Comparison of ENCODE assay signal across 8 cellular contexts in the genomic region with DNA sequence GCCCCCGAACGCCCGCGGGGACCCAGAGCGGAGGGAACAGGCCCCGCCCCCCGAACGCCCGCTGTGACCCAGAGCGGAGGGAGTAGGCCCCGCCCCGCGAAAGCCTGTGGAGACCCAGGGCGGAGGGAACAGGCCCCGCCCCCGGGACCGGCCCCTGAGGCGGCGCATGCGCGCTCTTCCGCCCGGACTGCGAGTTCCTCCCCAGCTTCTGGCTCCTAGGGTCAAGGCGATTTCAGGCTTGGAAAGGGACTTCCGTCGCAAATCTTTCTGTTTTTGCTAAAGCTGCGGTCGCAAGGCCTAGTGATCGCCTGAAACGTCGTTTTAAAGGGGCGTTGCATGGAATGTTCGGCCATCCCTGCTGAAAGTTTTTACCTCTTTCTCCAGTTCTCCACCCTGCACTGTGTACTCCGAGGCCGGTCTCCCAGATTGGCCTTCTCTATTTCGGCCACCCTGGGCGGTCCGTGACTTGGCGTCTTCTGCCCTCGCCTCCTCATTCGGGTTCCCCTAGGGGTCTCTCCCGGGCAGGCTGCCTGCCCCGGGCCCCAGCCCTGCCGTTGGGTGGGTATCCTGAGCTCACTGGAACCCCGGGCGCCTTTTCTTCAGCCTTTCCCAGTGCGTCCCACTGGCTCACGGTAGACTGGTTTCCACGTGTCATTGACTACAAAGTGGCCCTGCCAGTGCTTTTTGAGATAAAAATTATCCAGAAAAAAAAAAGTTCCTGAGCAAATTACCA. TPM values are rescaled to one million over a fixed set of nuclear protein-coding genes. Genes with fewer than 3 reads are reported as not detected.
A peak's percentile ranks its signal among the peaks of the same experiment; 100 is the strongest.
DNase-seq lines count a peak whose midpoint lies in the region; TF ChIP-seq lines count a peak whose summit lies in the region.

No MANE protein-coding gene starts in this region.

- H3K4me2 ChIP-seq in MM.1S (ENCODE audit: low read depth, low read length) (peak overlapping the region; percentile 95), neural progenitor cell (peak overlapping the region; percentile 79)

- peak overlapping the region; percentile 54 for H3K4me3 ChIP-seq in HAP-1
- H3K4me3 ChIP-seq in MM.1S (ENCODE audit: low read length) = peak overlapping the region; percentile 89
- peak overlapping the region; percentile 78 to 91 for H3K4me3 ChIP-seq in foreskin fibroblast (ENCODE audit: low read depth in 1 of 2, low read length in 2 of 2)
- H3K4me3 ChIP-seq in neural progenitor cell = peak overlapping the region; percentile 61
- H3K4me3 ChIP-seq in stomach smooth muscle (ENCODE audit: low read length in 2 of 2) = peak overlapping the region; percentile 87 to 93

- peak overlapping the region; percentile 92 for H2AFZ ChIP-seq in MM.1S (ENCODE audit: low read length)
- H2AFZ ChIP-seq in neural progenitor cell (replicated peaks) = peak overlapping the region; percentile 88

- H3K9me3 ChIP-seq in HAP-1 (no peaks in the 10 kb centered on the region), MM.1S (replicated peaks; ENCODE audit: insufficient read depth, low read length) (no peaks in the 10 kb centered on the region), neural progenitor cell (ENCODE audit: low read depth) (no peaks in the 10 kb centered on the region), stomach smooth muscle (ENCODE audit: control insufficient read depth in 2 of 2, low read length in 2 of 2) (no peaks in the 10 kb centered on the region)

- H3K79me2 ChIP-seq in MM.1S (ENCODE audit: low read length) (peaks cover 38% of the 10 kb centered on the region), neural progenitor cell (ENCODE audit: low read depth) (peaks cover 5% of the 10 kb centered on the region)

- TF ChIP-seq CTCF in MM.1S (IDR thresholded peaks at IDR 0.05; ENCODE audit: low read length) (no peak), foreskin fibroblast (IDR thresholded peaks at IDR 0.05; ENCODE audit: low read depth, low read length) (no peak), neural progenitor cell (IDR thresholded peaks at IDR 0.05) (no peak)

- no peaks in the 10 kb centered on the region for H3K9me2 ChIP-seq in MM.1S (replicated peaks; ENCODE audit: insufficient read depth, low read length)

- H3K4me3 Mint-ChIP-seq in neural progenitor cell = peak overlapping the region; percentile 89

- H3F3A ChIP-seq in MM.1S (ENCODE audit: insufficient read depth, low read length) = peaks cover 3% of the 10 kb centered on the region
- peaks cover 25% of the 10 kb centered on the region for H3F3A ChIP-seq in neural progenitor cell (ENCODE audit: low read depth)

- H3K27ac ChIP-seq in MM.1S (ENCODE audit: low read length) (peak overlapping the region; percentile 74; the same call in 1 of the 2 replicates), neural progenitor cell (peak overlapping the region; percentile 39), stomach smooth muscle (ENCODE audit: low read length) (peak overlapping the region; percentile 75)

- H3K27ac Mint-ChIP-seq in neural progenitor cell = peak overlapping the region; percentile 60

- H3K9me3 Mint-ChIP-seq in neural progenitor cell = no peaks in the 10 kb centered on the region

- DNase-seq in G401 (ENCODE audit: low spot score) (peak; percentile 97), HAP-1 (ENCODE audit: low spot score in 2 of 2) (peak; percentile 98 to 99), MM.1S (peak; percentile 99), SHP77 treated with DMSO at 0.1 percent for 48 hours (lab: John Stamatoyannopoulos, UW) (peak; percentile 57), activated gamma-delta T cell treated with Interleukin-2 at 50 U/mL for 16 hours (peak; percentile 97), foreskin fibroblast (peak; percentile 94 to 99), neural progenitor cell (ENCODE audit: low spot score) (peak; percentile 99)

- H3K4me1 ChIP-seq in HAP-1 = peaks cover 20% of the 10 kb centered on the region
- peaks cover 27% of the 10 kb centered on the region for H3K4me1 ChIP-seq in MM.1S (ENCODE audit: low read length)
- H3K4me1 ChIP-seq in neural progenitor cell = peaks cover 7% of the 10 kb centered on the region
- peaks cover 2% of the 10 kb centered on the region for H3K4me1 ChIP-seq in stomach smooth muscle (ENCODE audit: control insufficient read depth, insufficient read depth, low read length)

- H3K36me3 Mint-ChIP-seq in neural progenitor cell = no peaks in the 10 kb centered on the region

- in situ Hi-C loops in G401 (cut with HindIII; ENCODE audit: low sequenced_read_pairs) = no loop called here
- in situ Hi-C loops in HAP-1 (cut with MboI; ENCODE audit: low sequenced_read_pairs) = no loop called here

- H3K36me3 ChIP-seq in HAP-1 (replicated peaks) (no peaks in the 10 kb centered on the region), MM.1S (replicated peaks; ENCODE audit: insufficient read depth, low read length) (no peaks in the 10 kb centered on the region), neural progenitor cell (no peaks in the 10 kb centered on the region), stomach smooth muscle (ENCODE audit: control insufficient read depth in 2 of 2, insufficient read depth in 2 of 2, low read length in 2 of 2) (peaks cover 0 to 3% of the 10 kb centered on the region in 2 donors)

- H3K27me3 ChIP-seq in HAP-1 (ENCODE audit: low read depth) = no peaks in the 10 kb centered on the region
- H3K27me3 ChIP-seq in MM.1S (replicated peaks; ENCODE audit: insufficient read depth, low read length) = no peaks in the 10 kb centered on the region
- no peaks in the 10 kb centered on the region for H3K27me3 ChIP-seq in neural progenitor cell
- H3K27me3 ChIP-seq in stomach smooth muscle (ENCODE audit: control insufficient read depth in 1 of 2, insufficient read depth in 2 of 2, low read length in 2 of 2) = no peaks in the 10 kb centered on the region

- H4K20me1 ChIP-seq in MM.1S (ENCODE audit: insufficient read depth, low read length) (no peaks in the 10 kb centered on the region), neural progenitor cell (ENCODE audit: low read depth) (no peaks in the 10 kb centered on the region)

- H3K4me1 Mint-ChIP-seq in neural progenitor cell = peaks cover 7% of the 10 kb centered on the region

- H3K9ac ChIP-seq in MM.1S (ENCODE audit: low read length) (peak overlapping the region; percentile 74), neural progenitor cell (peak overlapping the region; percentile 8), stomach smooth muscle (ENCODE audit: low read length in 2 of 2) (peak overlapping the region; percentile 86 to 92)

- peaks cover 6% of the 10 kb centered on the region for H3K27me3 Mint-ChIP-seq in neural progenitor cell (ENCODE audit: insufficient read depth, low read depth)

RNA-seq across cellular contexts. Expression of a gene that starts 0.4 kb away (rescaled TPM):
- total RNA-seq in G401 (2014; rRNA removed; shearing (Covaris generic)) = 14.0 and 15.2 TPM in 2 replicates
- 5.2 and 7.1 TPM in 2 replicates for total RNA-seq in neural progenitor cell (ENCODE audit: low replicate concordance)

Comparison
In these comparisons a context has a peak if more than half of its experiments do, and no peak if none do; other contexts are left out.
1. Peak in every context shown above with its lines: DNase-seq, H3K4me3 ChIP-seq and H3K27ac ChIP-seq.
2. H3K9ac ChIP-seq: peak in every context shown above with its lines; median percentile 89 in stomach smooth muscle; 74 in MM.1S; 8 in neural progenitor cell.